27 cellular contexts compared by ENCODE assay signal in genomic region chr21:46357335-46357604, GRCh38. TPM values are rescaled to one million over a fixed set of nuclear protein-coding genes. Genes with fewer than 3 reads are reported as not detected.
DNase-seq lines count a peak whose midpoint lies in the region; ATAC-seq and TF ChIP-seq lines count a peak whose summit lies in the region.
"Had no signal": no experiment of that assay in that cellular context is flagged by ENCODE, and none has a peak within 500 bp of the region (broad histone marks: within the 10 kb centered on the region; RNA-seq: fewer than 3 reads in every experiment).

No MANE protein-coding gene starts in this region.

- H3K27me3 Mint-ChIP-seq in immature natural killer cell (ENCODE audit: low read depth in 3 of 3), result peaks cover 0 to 6% (median 4%) of the 10 kb centered on the region in 3 donors
- H3K27me3 Mint-ChIP-seq: activated CD4-positive, alpha-beta T cell treated with anti-CD3 and anti-CD28 coated beads for 36 hours; activated CD8-positive, alpha-beta T cell treated with anti-CD3 and anti-CD28 coated beads for 36 hours; activated naive CD8-positive, alpha-beta T cell; CD4-positive, alpha-beta memory T cell had no signal

- H3K4me2 ChIP-seq in OCI-LY1 (ENCODE audit: low read length), result peak overlapping the region; percentile 28

- H3K9ac ChIP-seq in OCI-LY1 (ENCODE audit: low read length), result peak overlapping the region; percentile 26; the same call in 1 of the 2 replicates

- no peak overlapping the region for H2AFZ ChIP-seq in OCI-LY1 (ENCODE audit: low read length)

- H3K36me3 ChIP-seq in OCI-LY1 (ENCODE audit: insufficient read depth, low read length), result peaks cover 69% of the 10 kb centered on the region
- peaks cover 9 to 99% of the 10 kb centered on the region in 2 donors for H3K36me3 ChIP-seq in psoas muscle (ENCODE audit: insufficient read depth in 1 of 2, low read depth in 1 of 2)

- no peaks in the 10 kb centered on the region for H4K20me1 ChIP-seq in OCI-LY1 (ENCODE audit: insufficient read depth, low read length)

- H3K27ac Mint-ChIP-seq in immature natural killer cell, result peak overlapping the region in 3 of 6 donors; percentile 28 to 72 (median 60)
- H3K27ac Mint-ChIP-seq: activated CD4-positive, alpha-beta T cell treated with anti-CD3 and anti-CD28 coated beads for 36 hours; activated CD8-positive, alpha-beta T cell treated with anti-CD3 and anti-CD28 coated beads for 36 hours; activated naive CD8-positive, alpha-beta T cell had no signal

- no peaks in the 10 kb centered on the region for H3K79me2 ChIP-seq in OCI-LY1 (ENCODE audit: insufficient read depth, low read length)

- H3K4me3 Mint-ChIP-seq in immature natural killer cell, result no peak overlapping the region
- H3K4me3 Mint-ChIP-seq: activated CD4-positive, alpha-beta T cell treated with anti-CD3 and anti-CD28 coated beads for 36 hours; activated CD8-positive, alpha-beta T cell treated with anti-CD3 and anti-CD28 coated beads for 36 hours; activated naive CD8-positive, alpha-beta T cell; CD4-positive, alpha-beta memory T cell had no signal

- H3K9me2 ChIP-seq in OCI-LY1 (ENCODE audit: low read depth, low read length), result no peaks in the 10 kb centered on the region

- intact Hi-C loops in psoas muscle (cut with DNase I), result no loop called here

- peak overlapping the region; percentile 74 for H3K27ac ChIP-seq in OCI-LY1 (ENCODE audit: low read depth, low read length, poor library complexity, severe bottlenecking)
- peak overlapping the region; percentile 90 for H3K27ac ChIP-seq in psoas muscle
- H3K27ac ChIP-seq: right lobe of liver, transverse colon had no signal

- ATAC-seq in GM18520 (IDR thresholded peaks at IDR 0.05; ENCODE audit: unreplicated experiment) (peak; percentile 24), GM21786 (IDR thresholded peaks at IDR 0.05; ENCODE audit: unreplicated experiment) (peak; percentile 33), psoas muscle (no peak), GM19023 (IDR thresholded peaks at IDR 0.05; ENCODE audit: unreplicated experiment) (no peak)
- ATAC-seq: activated CD4-positive, alpha-beta T cell treated with anti-CD3 and anti-CD28 coated beads for 36 hours; activated CD8-positive, alpha-beta T cell treated with anti-CD3 and anti-CD28 coated beads for 36 hours; left lobe of liver had no signal

- peaks cover 20 to 46% (median 33%) of the 10 kb centered on the region in 3 donors for H3K36me3 Mint-ChIP-seq in immature natural killer cell

- H3K4me3 ChIP-seq in OCI-LY1 (ENCODE audit: low read depth, low read length, poor library complexity, severe bottlenecking), result no peak overlapping the region
- peak overlapping the region; percentile 18 for H3K4me3 ChIP-seq in psoas muscle
- H3K4me3 ChIP-seq: right lobe of liver, transverse colon had no signal

- TF ChIP-seq CTCF in OCI-LY1 (IDR thresholded peaks at IDR 0.05; ENCODE audit: low read length) (no peak), psoas muscle (IDR thresholded peaks at IDR 0.05) (no peak)

- H3K4me1 Mint-ChIP-seq in immature natural killer cell, result peaks cover 0 to 1% of the 10 kb centered on the region in 2 donors

- H3K9me3 Mint-ChIP-seq in immature natural killer cell, result no peaks in the 10 kb centered on the region
- H3K9me3 Mint-ChIP-seq: activated CD8-positive, alpha-beta T cell treated with anti-CD3 and anti-CD28 coated beads for 36 hours had no signal

- H3K9me3 ChIP-seq in OCI-LY1 (ENCODE audit: low read length), result no peaks in the 10 kb centered on the region
- no peaks in the 10 kb centered on the region for H3K9me3 ChIP-seq in psoas muscle
- H3K9me3 ChIP-seq: right lobe of liver, transverse colon had no signal

- 30 to 45% (median 40%) methylated on average over 4 of the region's 4 CpGs for WGBS in psoas muscle, 3 donors

- H3K4me1 ChIP-seq in OCI-LY1 (ENCODE audit: insufficient read depth, low read length, severe bottlenecking) (peaks cover 31% of the 10 kb centered on the region), psoas muscle (peaks cover 69% of the 10 kb centered on the region)
- H3K4me1 ChIP-seq: right lobe of liver, transverse colon had no signal

- no peaks in the 10 kb centered on the region for H3F3A ChIP-seq in OCI-LY1 (ENCODE audit: insufficient read depth, low read length)

- no peaks in the 10 kb centered on the region for H3K27me3 ChIP-seq in OCI-LY1 (ENCODE audit: insufficient read depth, low read length)
- no peaks in the 10 kb centered on the region for H3K27me3 ChIP-seq in psoas muscle (ENCODE audit: insufficient read depth in 3 of 3, low read length in 2 of 3)
- H3K27me3 ChIP-seq: right lobe of liver, transverse colon had no signal

- DNase-seq in psoas muscle (no peak), hypothalamus (lab: John Stamatoyannopoulos, UW) (no peak), immature natural killer cell (no peak)
- no peak for DNase-seq in activated CD4-positive, CD25-positive, alpha-beta regulatory T cell treated with anti-CD3 and anti-CD28 coated beads, Interleukin-2, amount 50 U/mL, for 72 hours
- DNase-seq: activated CD4-positive, alpha-beta T cell treated with anti-CD3 and anti-CD28 coated beads for 36 hours; activated CD8-positive, alpha-beta T cell treated with anti-CD3 and anti-CD28 coated beads for 36 hours; activated effector memory CD4-positive, alpha-beta T cell treated with anti-CD3 and anti-CD28 coated beads, Interleukin-2, amount 50 U/mL, for 16 hours; anterior cingulate cortex; CD4-positive, alpha-beta memory T cell; Kasumi-1; mesenchymal stem cell; NCI-H1436; NCI-H2081; NCI-H345; NCI-H69; posterior cingulate gyrus; right lobe of liver; SIG-M5; stimulated activated CD4-positive, alpha-beta T cell treated with anti-CD3 and anti-CD28 coated beads, Interleukin-12 subunit alpha, Interleukin-12 subunit beta, amount 100 ng/mL, for 4 hours; stimulated activated CD4-positive, alpha-beta T cell treated with anti-CD3 and anti-CD28 coated beads, Interleukin-2, amount 100 ng/mL, for 48 hours; transverse colon had no signal

RNA-seq across cellular contexts. Expression of gene PCNT, which starts 33.3 kb away (rescaled TPM):
- 100 to 1,000 TPM in 3 of 4 donors, 10 to 100 TPM in 1; 99.4 to 642 (median 295) TPM for total RNA-seq in psoas muscle
- polyA plus RNA-seq in psoas muscle (100 to 1,000 TPM; 118 to 294 (median 248) TPM), immature natural killer cell (10 to 100 TPM in 1 of 3 donors, 1 to 10 TPM in 2; 2.9 to 47.0 (median 6.5) TPM)

RNA-seq across cellular contexts. Expression of gene C21orf58, which starts 33.6 kb away (rescaled TPM):
- total RNA-seq in psoas muscle, result 1 to 10 TPM in 3 of 4 donors, under 1 TPM in 1; 0.49 to 3.0 (median 1.1) TPM
- polyA plus RNA-seq in psoas muscle (1 to 10 TPM in 1 of 3 donors, under 1 TPM in 2; 0.38 to 2.3 (median 0.47) TPM), immature natural killer cell (1 to 10 TPM in 1 of 3 donors, under 1 TPM in 2; 0.53 to 1.2 (median 0.91) TPM)

Comparison
In these comparisons a context has a peak if more than half of its experiments do, and no peak if none do; other contexts are left out.
1. ATAC-seq: peak in GM18520 (single experiment) and GM21786 (single experiment); none in psoas muscle (0 of 4) and GM19023 (single experiment).